8 cellular contexts compared by ENCODE assay signal in genomic region chr9:15231788-15232635, GRCh38.
DNase-seq lines count a peak whose midpoint lies in the region; ATAC-seq and TF ChIP-seq lines count a peak whose summit lies in the region.

No MANE protein-coding gene starts in this region.

- DNase-seq in NCI-H1092 treated with DMSO at 0.1 percent for 48 hours (lab: John Stamatoyannopoulos, UW) (peak; percentile 22), NCI-H1092 (lab: John Stamatoyannopoulos, UW) (no peak), Peyer's patch (peak in 1 of 3 donors; percentile 55), fibroblast of gingiva (ENCODE audit: low read depth) (peak; percentile 45)
- DNase-seq in stimulated activated CD4-positive, alpha-beta T cell treated with anti-CD3 and anti-CD28 coated beads, Interleukin-4, amount 100 ng/mL, for 1 hour: peak; percentile 12

- H3K36me3 ChIP-seq in Peyer's patch: no peaks in the 10 kb centered on the region

- ATAC-seq in HG02798 (IDR thresholded peaks at IDR 0.05; ENCODE audit: poor library complexity, unreplicated experiment) (peak; percentile 79), HG03135 (IDR thresholded peaks at IDR 0.05; ENCODE audit: unreplicated experiment) (no peak)
- ATAC-seq in activated CD4-positive, CD25-positive, alpha-beta regulatory T cell treated with anti-CD3 and anti-CD28 coated beads, Interleukin-2, amount 50 U/mL, for 24 hours: no peak

- H3K4me3 ChIP-seq in Peyer's patch: no peak overlapping the region

- no peaks in the 10 kb centered on the region for H3K4me1 ChIP-seq in Peyer's patch

- H3K27me3 ChIP-seq in Peyer's patch: no peaks in the 10 kb centered on the region

- no peak for TF ChIP-seq POLR2A in Peyer's patch (IDR thresholded peaks at IDR 0.05)

- peaks cover 0 to 5% (median 0%) of the 10 kb centered on the region in 4 donors for H3K9me3 ChIP-seq in Peyer's patch

- H3K27ac ChIP-seq in Peyer's patch: no peak overlapping the region

- TF ChIP-seq CTCF in Peyer's patch (IDR thresholded peaks at IDR 0.05): peak in 5 of 6 experiments; percentile 6 to 59 (median 45)
